Comparison of ENCODE assay signal across 8 cellular contexts in the genomic region with DNA sequence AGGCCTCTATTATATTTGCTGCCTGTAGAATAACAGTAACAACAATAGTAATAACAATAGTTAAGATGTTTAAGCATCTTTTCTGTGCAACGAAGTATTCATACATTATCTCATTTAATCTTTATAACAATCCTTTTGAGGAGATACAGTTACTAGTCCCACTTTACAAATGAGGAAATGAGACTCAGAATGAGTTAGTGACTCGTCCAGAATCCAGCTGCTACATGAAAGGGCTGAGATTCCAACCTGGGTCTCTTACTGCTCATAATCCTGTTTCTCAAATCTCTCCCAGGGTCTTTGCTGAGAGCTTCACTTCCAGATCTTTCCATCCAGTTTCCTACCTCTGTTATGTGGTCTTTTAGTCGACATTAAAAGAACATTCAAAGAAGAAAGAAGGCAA.
"Had no signal": no experiment of that assay in that cellular context is flagged by ENCODE, and none has a peak within 500 bp of the region (broad histone marks: within the 10 kb centered on the region; RNA-seq: fewer than 3 reads in every experiment).

No MANE protein-coding gene starts in this region.

- H3K36me3 Mint-ChIP-seq: IgD-negative memory B cell had no signal

- H2AFZ ChIP-seq: GM23338 had no signal

- DNase-seq: H9, HCEC 1CT had no signal

- H3K27ac ChIP-seq: HL-60 had no signal

- H3K4me2 ChIP-seq: GM23338 had no signal

- H3K27ac Mint-ChIP-seq: GM23338, IgD-negative memory B cell had no signal

- FAIRE-seq: H1, H54, HepG2 had no signal

- H3K4me3 Mint-ChIP-seq: GM23338, H9, IgD-negative memory B cell had no signal

- H3K4me3 ChIP-seq: GM23338 had no signal

- ATAC-seq: GM23338, HepG2 had no signal
